In the genomic region with DNA sequence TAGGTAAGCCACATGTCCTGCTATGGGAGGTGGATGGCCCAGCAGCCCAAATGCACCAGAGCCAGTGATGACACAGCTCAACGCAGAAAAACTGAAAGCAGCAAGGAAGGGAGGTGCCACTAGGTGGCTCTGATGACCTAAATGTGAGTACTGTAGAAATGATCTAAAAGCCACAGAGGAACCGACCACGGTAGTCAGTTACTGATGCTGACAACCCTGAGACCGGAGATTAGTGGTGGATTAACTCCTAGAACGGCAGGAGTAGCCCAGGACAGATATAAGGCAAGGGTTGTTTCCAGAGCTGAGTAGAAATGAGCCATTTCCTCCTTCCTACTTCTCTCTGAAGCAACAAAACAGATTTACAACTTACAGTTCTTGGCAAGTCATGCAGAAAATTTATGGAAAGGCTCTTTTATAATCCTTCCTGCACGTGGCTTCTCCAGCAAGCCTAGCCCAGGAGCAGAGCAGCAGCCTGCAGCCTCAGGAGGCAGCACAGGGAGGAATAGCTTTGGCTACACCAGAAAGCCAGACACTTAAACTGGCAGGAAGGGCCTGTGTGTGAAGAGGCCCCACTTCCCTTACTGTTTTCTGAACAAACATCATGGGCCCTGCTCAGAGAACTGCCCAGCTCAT, we compare ENCODE assay signal across 8 cellular contexts. TPM values are rescaled to one million over a fixed set of nuclear protein-coding genes. Genes with fewer than 3 reads are reported as not detected.
DNase-seq lines count a peak whose midpoint lies in the region; ATAC-seq and TF ChIP-seq lines count a peak whose summit lies in the region.

No MANE protein-coding gene starts in this region.

- H3K9me3 ChIP-seq in H9 (ENCODE audit: control insufficient read depth, low read depth, low read length) (no peaks in the 10 kb centered on the region), right atrium auricular region (no peaks in the 10 kb centered on the region)

- peaks cover 3 to 47% (median 10%) of the 10 kb centered on the region in 3 experiments; a peak in 6 of 7 replicates for H3K36me3 Mint-ChIP-seq in H9 (ENCODE audit: insufficient read depth in 1 of 3, low read depth in 3 of 3)

- peaks cover 5% of the 10 kb centered on the region in 2 experiments for H3K4me1 Mint-ChIP-seq in H9

- no peak overlapping the region for H4K5ac ChIP-seq in H9 (ENCODE audit: insufficient read length, low read depth, low read length)

- peak overlapping the region in 2 of 3 experiments; percentile 64 to 92; a peak in 3 of 7 replicates for H3K27ac Mint-ChIP-seq in H9

- H3K4me1 ChIP-seq in H9 (ENCODE audit: insufficient read depth, low read length), result no peaks in the 10 kb centered on the region
- peaks cover 0 to 16% of the 10 kb centered on the region in 2 donors for H3K4me1 ChIP-seq in right atrium auricular region
- peaks cover 24% of the 10 kb centered on the region for H3K4me1 ChIP-seq in rectal smooth muscle tissue (ENCODE audit: control insufficient read depth, insufficient read depth, low read length)

- no peak overlapping the region for H3K23ac ChIP-seq in H9 (ENCODE audit: insufficient read length, low read depth, low read length)

- H3K4me3 ChIP-seq in right atrium auricular region (no peak overlapping the region), rectal smooth muscle tissue (ENCODE audit: low read length) (peak overlapping the region; percentile 16)

- DNase-seq in DMS53 (lab: John Stamatoyannopoulos, UW) (peak; percentile 87), H9 (peak; percentile 83), NCI-H1417 (lab: John Stamatoyannopoulos, UW) (peak; percentile 72 to 88 (median 84)), SW480 (ENCODE audit: low spot score) (peak; percentile 76), right atrium auricular region (ENCODE audit: low spot score) (peak; percentile 87)

- H2AFZ ChIP-seq in H9 (ENCODE audit: low read length), result no peak overlapping the region

- H4K20me1 ChIP-seq in H9 (ENCODE audit: control insufficient read depth, insufficient read depth, insufficient read length), result no peaks in the 10 kb centered on the region

- no peak overlapping the region for H4K91ac ChIP-seq in H9 (ENCODE audit: insufficient read length, low read depth, low read length)

- H3K36me3 ChIP-seq in right atrium auricular region (peaks cover 59% of the 10 kb centered on the region), rectal smooth muscle tissue (ENCODE audit: control insufficient read depth, insufficient read depth, low read length) (peaks cover 29% of the 10 kb centered on the region)

- H3K9ac ChIP-seq in H9 (ENCODE audit: extremely low read depth, insufficient read length, low read length) (no peak overlapping the region), rectal smooth muscle tissue (ENCODE audit: low read length) (no peak overlapping the region)

- WGBS in H9 (ENCODE audit: extremely low coverage, insufficient read length, low lambda C conversion rate), result no CpG with 5 or more reads among the region's 6 CpGs

- no peak overlapping the region for H2BK5ac ChIP-seq in H9 (ENCODE audit: insufficient read length, low read length)

- H3K27me3 ChIP-seq in H9 (ENCODE audit: insufficient read depth, low read length) (no peaks in the 10 kb centered on the region), right atrium auricular region (no peaks in the 10 kb centered on the region), rectal smooth muscle tissue (ENCODE audit: control insufficient read depth, insufficient read depth, low read length) (no peaks in the 10 kb centered on the region)

- H3K27ac ChIP-seq in H9 (ENCODE audit: insufficient read length, low read depth, low read length) (no peak overlapping the region), angular gyrus (ENCODE audit: low read depth, low read length) (peak overlapping the region; percentile 84), right atrium auricular region (peak overlapping the region in 1 of 2 donors; percentile 3), rectal smooth muscle tissue (ENCODE audit: low read depth, low read length) (peak overlapping the region; percentile 74)

- H3K23me2 ChIP-seq in H9 (ENCODE audit: insufficient read length, low read depth, low read length, poor library complexity, severe bottlenecking), result no peaks in the 10 kb centered on the region

- no peaks in the 10 kb centered on the region; the same call in 1 of the 2 replicates for H3K27me3 Mint-ChIP-seq in H9 (ENCODE audit: low read depth)

- no peak overlapping the region; the same call in 1 of the 2 replicates for H3K14ac ChIP-seq in H9 (ENCODE audit: insufficient read depth, low read length)

- TF ChIP-seq CTCF in H9 (conservative IDR thresholded peaks at IDR 0.05) (peak; percentile 82), right atrium auricular region (IDR thresholded peaks at IDR 0.05) (peak; percentile 38 to 69)

- H3K4me2 ChIP-seq in H9 (ENCODE audit: insufficient read depth, insufficient read length, low read length), result no peak overlapping the region

- H3K9me3 Mint-ChIP-seq in H9, result no peaks in the 10 kb centered on the region

- no peaks in the 10 kb centered on the region for H3K79me1 ChIP-seq in H9 (ENCODE audit: insufficient read depth, low read depth, low read length, poor library complexity, severe bottlenecking)

- no peak for ATAC-seq in HG02981 (IDR thresholded peaks at IDR 0.05; ENCODE audit: unreplicated experiment)

- no peaks in the 10 kb centered on the region for H3K79me2 ChIP-seq in H9 (ENCODE audit: insufficient read depth, low read length)

- no peak overlapping the region for H3K4me3 Mint-ChIP-seq in H9

- H3K4ac ChIP-seq in H9 (ENCODE audit: low read depth, low read length), result no peak overlapping the region

- no peak overlapping the region for H2BK12ac ChIP-seq in H9 (ENCODE audit: insufficient read length, low read depth, low read length)

- H3K56ac ChIP-seq in H9 (ENCODE audit: insufficient read length, low read depth, low read length), result no peak overlapping the region

- H2BK15ac ChIP-seq in H9 (ENCODE audit: low read depth, low read length), result no peak overlapping the region

- H3K18ac ChIP-seq in H9 (ENCODE audit: insufficient read length, low read depth, low read length), result no peak overlapping the region

- no peak overlapping the region for H2BK20ac ChIP-seq in H9 (ENCODE audit: low read depth, low read length, poor library complexity, severe bottlenecking)

- H3T11ph ChIP-seq in H9 (ENCODE audit: low read length), result no peak overlapping the region

- no peak overlapping the region for H2AK5ac ChIP-seq in H9 (ENCODE audit: insufficient read length, low read length)

- H4K8ac ChIP-seq in H9 (replicated peaks; ENCODE audit: insufficient read length, low read depth, low read length), result no peak overlapping the region

- no peak overlapping the region for H2BK120ac ChIP-seq in H9 (ENCODE audit: low read depth, low read length, poor library complexity, severe bottlenecking)

RNA-seq across cellular contexts. Expression of gene FBXL22, which starts 13.1 kb away (rescaled TPM):
- total RNA-seq in H9 (2021) (0.48 and 0.52 TPM in 2 replicates), right atrium auricular region (10 to 100 TPM; 13.8 to 20.1 TPM)
